In genomic region chr17:73465851-73466250, GRCh38 we compare ENCODE assay signal across 20 cellular contexts.
A peak's percentile ranks its signal among the peaks of the same experiment; 100 is the strongest.
DNase-seq lines count a peak whose midpoint lies in the region; ATAC-seq, FAIRE-seq and TF ChIP-seq lines count a peak whose summit lies in the region.
"Had no signal": no experiment of that assay in that cellular context is flagged by ENCODE, and none has a peak within 500 bp of the region (broad histone marks: within the 10 kb centered on the region; RNA-seq: fewer than 3 reads in every experiment).

No MANE protein-coding gene starts in this region.

- H3K27me3 Mint-ChIP-seq in brain, result no peaks in the 10 kb centered on the region

- peak overlapping the region in 1 of 5 experiments; percentile 31 for H3K4me3 Mint-ChIP-seq in brain
- H3K4me3 Mint-ChIP-seq: CD8-positive, alpha-beta T cell; HFFc6 had no signal

- TF ChIP-seq CTCF in brain (conservative IDR thresholded peaks at IDR 0.05), result no peak

- H3K36me3 Mint-ChIP-seq in brain, result peaks cover 9% of the 10 kb centered on the region

- ATAC-seq in GM19351 (IDR thresholded peaks at IDR 0.05; ENCODE audit: unreplicated experiment), result no peak
- ATAC-seq: CD8-positive, alpha-beta T cell had no signal

- peak overlapping the region in 3 of 5 experiments; percentile 45 to 83 (median 63) for H3K27ac Mint-ChIP-seq in brain
- H3K27ac Mint-ChIP-seq: CD8-positive, alpha-beta T cell; HFFc6 had no signal

- DNase-seq in NCI-H2196 treated with DMSO at 0.1 percent for 48 hours (lab: John Stamatoyannopoulos, UW; ENCODE audit: unreplicated experiment) (peak; percentile 78), NCI-H2196 (lab: John Stamatoyannopoulos, UW; ENCODE audit: unreplicated experiment) (no peak), NCI-H2171 treated with DMSO at 0.1 percent for 48 hours (lab: John Stamatoyannopoulos, UW) (peak; percentile 85), frontal cortex (ENCODE audit: low spot score in 2 of 2) (no peak), NOMO-1 treated with dmso at 0.1 percent for 144 hours (lab: John Stamatoyannopoulos, UW; ENCODE audit: unreplicated experiment) (no peak)
- DNase-seq: CD8-positive, alpha-beta T cell; DMS79; GOT3; HFFc6; KG1; MV-4-11; NCI-H2107; Peyer's patch; SW 1271; T-helper 2 cell had no signal

- no peak for FAIRE-seq in frontal cortex (lab: Jason Lieb, UNC)
- FAIRE-seq: A204.1, GM12892, GM18507 had no signal

- no peaks in the 10 kb centered on the region for H3K9me3 Mint-ChIP-seq in brain
- H3K9me3 Mint-ChIP-seq: CD8-positive, alpha-beta T cell had no signal

- H3K4me1 Mint-ChIP-seq in brain, result peaks cover 41% of the 10 kb centered on the region

Comparison
In these comparisons a context has a peak if more than half of its experiments do, and no peak if none do; other contexts are left out.
1. DNase-seq: peak in NCI-H2196 treated with DMSO at 0.1 percent for 48 hours (single experiment) and NCI-H2171 treated with DMSO at 0.1 percent for 48 hours (single experiment); none in NCI-H2196 (single experiment), frontal cortex (0 of 2) and NOMO-1 treated with dmso at 0.1 percent for 144 hours (single experiment).